In the genomic region with DNA sequence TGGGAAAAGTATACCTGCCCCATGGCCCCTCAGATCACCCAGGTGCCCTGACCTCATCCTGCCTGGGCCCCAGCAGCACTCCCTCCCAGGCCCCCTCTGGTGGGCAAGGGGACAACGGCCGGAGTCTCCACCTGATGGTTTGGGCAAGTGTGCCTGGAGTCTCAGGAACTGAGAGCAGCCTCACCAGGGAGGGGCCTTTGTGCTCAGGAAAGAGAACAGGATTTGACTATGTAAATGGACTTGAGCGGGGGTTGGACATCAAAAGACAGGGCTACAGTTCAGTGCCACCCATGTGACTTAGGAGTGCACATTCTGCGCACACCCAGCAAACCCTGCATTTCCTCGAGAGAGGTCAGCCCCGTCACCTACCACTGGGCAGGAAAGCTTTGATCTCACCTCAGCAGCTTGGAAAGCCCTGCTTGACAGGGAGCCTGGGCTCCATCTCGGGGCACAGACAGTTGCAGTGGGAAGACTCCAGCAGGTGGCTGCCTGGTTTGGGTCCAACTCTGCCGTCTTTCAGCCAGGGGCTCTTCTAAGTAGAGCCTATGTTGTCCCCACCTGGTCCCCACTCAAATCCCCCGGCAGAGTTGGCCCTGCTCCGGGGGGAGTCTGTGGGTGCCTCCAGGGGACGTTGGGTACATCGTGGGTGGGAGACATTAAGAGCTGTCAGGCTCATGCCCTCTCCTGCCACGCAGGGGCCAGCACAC, we compare ENCODE assay signal across 1 cellular context.
TF ChIP-seq lines count a peak whose summit lies in the region.

No MANE protein-coding gene starts in this region.

TF ChIP-seq in HepG2, 621 proteins besides CTCF, POLR2A, EP300 and RAD21 (continued from another document and continues in another):
- TF ChIP-seq ZNF496 (CRISPR knock-in tag; IDR thresholded peaks at IDR 0.05; ENCODE audit: insufficient replicate concordance): no peak
- peak; percentile 69; the same call in 1 of the 2 replicates for TF ChIP-seq IRX3 (CRISPR knock-in tag; IDR thresholded peaks at IDR 0.05; ENCODE audit: borderline replicate concordance, low read depth)
- TF ChIP-seq ZNF614 (CRISPR knock-in tag; IDR thresholded peaks at IDR 0.05; ENCODE audit: borderline replicate concordance): peak; percentile 91
- TF ChIP-seq ZNF510 (CRISPR knock-in tag; IDR thresholded peaks at IDR 0.05; ENCODE audit: low read depth): no peak
- TF ChIP-seq KMT2A (CRISPR knock-in tag; IDR thresholded peaks at IDR 0.05): peak; percentile 54; the same call in 1 of the 2 replicates
- no peak for TF ChIP-seq GATA4 (IDR thresholded peaks at IDR 0.05; ENCODE audit: borderline replicate concordance, low read depth)
- peak; percentile 78 for TF ChIP-seq ZNF556 (CRISPR knock-in tag; IDR thresholded peaks at IDR 0.05; ENCODE audit: borderline replicate concordance)
- TF ChIP-seq, protein P1, sequence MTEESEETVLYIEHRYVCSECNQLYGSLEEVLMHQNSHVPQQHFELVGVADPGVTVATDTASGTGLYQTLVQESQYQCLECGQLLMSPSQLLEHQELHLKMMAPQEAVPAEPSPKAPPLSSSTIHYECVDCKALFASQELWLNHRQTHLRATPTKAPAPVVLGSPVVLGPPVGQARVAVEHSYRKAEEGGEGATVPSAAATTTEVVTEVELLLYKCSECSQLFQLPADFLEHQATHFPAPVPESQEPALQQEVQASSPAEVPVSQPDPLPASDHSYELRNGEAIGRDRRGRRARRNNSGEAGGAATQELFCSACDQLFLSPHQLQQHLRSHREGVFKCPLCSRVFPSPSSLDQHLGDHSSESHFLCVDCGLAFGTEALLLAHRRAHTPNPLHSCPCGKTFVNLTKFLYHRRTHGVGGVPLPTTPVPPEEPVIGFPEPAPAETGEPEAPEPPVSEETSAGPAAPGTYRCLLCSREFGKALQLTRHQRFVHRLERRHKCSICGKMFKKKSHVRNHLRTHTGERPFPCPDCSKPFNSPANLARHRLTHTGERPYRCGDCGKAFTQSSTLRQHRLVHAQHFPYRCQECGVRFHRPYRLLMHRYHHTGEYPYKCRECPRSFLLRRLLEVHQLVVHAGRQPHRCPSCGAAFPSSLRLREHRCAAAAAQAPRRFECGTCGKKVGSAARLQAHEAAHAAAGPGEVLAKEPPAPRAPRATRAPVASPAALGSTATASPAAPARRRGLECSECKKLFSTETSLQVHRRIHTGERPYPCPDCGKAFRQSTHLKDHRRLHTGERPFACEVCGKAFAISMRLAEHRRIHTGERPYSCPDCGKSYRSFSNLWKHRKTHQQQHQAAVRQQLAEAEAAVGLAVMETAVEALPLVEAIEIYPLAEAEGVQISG (CRISPR knock-in tag; IDR thresholded peaks at IDR 0.05): peak; percentile 56; the same call in 1 of the 2 replicates
- TF ChIP-seq ZNF160 (CRISPR knock-in tag; IDR thresholded peaks at IDR 0.05): no peak
- TF ChIP-seq RBAK (CRISPR knock-in tag; IDR thresholded peaks at IDR 0.05): peak; percentile 8; the same call in 1 of the 2 replicates
- TF ChIP-seq PITX1 (CRISPR knock-in tag; IDR thresholded peaks at IDR 0.05): peak; percentile 92
- TF ChIP-seq, protein P2, sequence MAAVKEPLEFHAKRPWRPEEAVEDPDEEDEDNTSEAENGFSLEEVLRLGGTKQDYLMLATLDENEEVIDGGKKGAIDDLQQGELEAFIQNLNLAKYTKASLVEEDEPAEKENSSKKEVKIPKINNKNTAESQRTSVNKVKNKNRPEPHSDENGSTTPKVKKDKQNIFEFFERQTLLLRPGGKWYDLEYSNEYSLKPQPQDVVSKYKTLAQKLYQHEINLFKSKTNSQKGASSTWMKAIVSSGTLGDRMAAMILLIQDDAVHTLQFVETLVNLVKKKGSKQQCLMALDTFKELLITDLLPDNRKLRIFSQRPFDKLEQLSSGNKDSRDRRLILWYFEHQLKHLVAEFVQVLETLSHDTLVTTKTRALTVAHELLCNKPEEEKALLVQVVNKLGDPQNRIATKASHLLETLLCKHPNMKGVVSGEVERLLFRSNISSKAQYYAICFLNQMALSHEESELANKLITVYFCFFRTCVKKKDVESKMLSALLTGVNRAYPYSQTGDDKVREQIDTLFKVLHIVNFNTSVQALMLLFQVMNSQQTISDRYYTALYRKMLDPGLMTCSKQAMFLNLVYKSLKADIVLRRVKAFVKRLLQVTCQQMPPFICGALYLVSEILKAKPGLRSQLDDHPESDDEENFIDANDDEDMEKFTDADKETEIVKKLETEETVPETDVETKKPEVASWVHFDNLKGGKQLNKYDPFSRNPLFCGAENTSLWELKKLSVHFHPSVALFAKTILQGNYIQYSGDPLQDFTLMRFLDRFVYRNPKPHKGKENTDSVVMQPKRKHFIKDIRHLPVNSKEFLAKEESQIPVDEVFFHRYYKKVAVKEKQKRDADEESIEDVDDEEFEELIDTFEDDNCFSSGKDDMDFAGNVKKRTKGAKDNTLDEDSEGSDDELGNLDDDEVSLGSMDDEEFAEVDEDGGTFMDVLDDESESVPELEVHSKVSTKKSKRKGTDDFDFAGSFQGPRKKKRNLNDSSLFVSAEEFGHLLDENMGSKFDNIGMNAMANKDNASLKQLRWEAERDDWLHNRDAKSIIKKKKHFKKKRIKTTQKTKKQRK (IDR thresholded peaks at IDR 0.05; ENCODE audit: low read length): no peak
- TF ChIP-seq, protein P3, sequence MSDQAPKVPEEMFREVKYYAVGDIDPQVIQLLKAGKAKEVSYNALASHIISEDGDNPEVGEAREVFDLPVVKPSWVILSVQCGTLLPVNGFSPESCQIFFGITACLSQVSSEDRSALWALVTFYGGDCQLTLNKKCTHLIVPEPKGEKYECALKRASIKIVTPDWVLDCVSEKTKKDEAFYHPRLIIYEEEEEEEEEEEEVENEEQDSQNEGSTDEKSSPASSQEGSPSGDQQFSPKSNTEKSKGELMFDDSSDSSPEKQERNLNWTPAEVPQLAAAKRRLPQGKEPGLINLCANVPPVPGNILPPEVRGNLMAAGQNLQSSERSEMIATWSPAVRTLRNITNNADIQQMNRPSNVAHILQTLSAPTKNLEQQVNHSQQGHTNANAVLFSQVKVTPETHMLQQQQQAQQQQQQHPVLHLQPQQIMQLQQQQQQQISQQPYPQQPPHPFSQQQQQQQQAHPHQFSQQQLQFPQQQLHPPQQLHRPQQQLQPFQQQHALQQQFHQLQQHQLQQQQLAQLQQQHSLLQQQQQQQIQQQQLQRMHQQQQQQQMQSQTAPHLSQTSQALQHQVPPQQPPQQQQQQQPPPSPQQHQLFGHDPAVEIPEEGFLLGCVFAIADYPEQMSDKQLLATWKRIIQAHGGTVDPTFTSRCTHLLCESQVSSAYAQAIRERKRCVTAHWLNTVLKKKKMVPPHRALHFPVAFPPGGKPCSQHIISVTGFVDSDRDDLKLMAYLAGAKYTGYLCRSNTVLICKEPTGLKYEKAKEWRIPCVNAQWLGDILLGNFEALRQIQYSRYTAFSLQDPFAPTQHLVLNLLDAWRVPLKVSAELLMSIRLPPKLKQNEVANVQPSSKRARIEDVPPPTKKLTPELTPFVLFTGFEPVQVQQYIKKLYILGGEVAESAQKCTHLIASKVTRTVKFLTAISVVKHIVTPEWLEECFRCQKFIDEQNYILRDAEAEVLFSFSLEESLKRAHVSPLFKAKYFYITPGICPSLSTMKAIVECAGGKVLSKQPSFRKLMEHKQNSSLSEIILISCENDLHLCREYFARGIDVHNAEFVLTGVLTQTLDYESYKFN (CRISPR knock-in tag; conservative IDR thresholded peaks at IDR 0.05): peak; percentile 93
- TF ChIP-seq MEIS1 (CRISPR knock-in tag; IDR thresholded peaks at IDR 0.05; ENCODE audit: borderline replicate concordance): peak; percentile 85; the same call in 1 of the 2 replicates
- TF ChIP-seq NBN (conservative IDR thresholded peaks at IDR 0.05): no peak
- TF ChIP-seq, protein P4, sequence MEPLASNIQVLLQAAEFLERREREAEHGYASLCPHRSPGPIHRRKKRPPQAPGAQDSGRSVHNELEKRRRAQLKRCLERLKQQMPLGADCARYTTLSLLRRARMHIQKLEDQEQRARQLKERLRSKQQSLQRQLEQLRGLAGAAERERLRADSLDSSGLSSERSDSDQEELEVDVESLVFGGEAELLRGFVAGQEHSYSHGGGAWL (CRISPR knock-in tag; IDR thresholded peaks at IDR 0.05): no peak
- no peak for TF ChIP-seq TMF1 (CRISPR knock-in tag; IDR thresholded peaks at IDR 0.05; ENCODE audit: low read depth)
- TF ChIP-seq HDAC1 (CRISPR knock-in tag; IDR thresholded peaks at IDR 0.05): peak; percentile 94
- no peak for TF ChIP-seq YY1 (IDR thresholded peaks at IDR 0.05; ENCODE audit: insufficient read depth, insufficient replicate concordance, low read depth, low read length)
- peak; percentile 35; the same call in 1 of the 2 replicates for TF ChIP-seq CHD2 (IDR thresholded peaks at IDR 0.05; ENCODE audit: low read depth, low read length)
- no peak for TF ChIP-seq ATRX (CRISPR knock-in tag; IDR thresholded peaks at IDR 0.05; ENCODE audit: borderline replicate concordance)
- TF ChIP-seq SMARCE1 (IDR thresholded peaks at IDR 0.05; ENCODE audit: borderline replicate concordance): no peak
- TF ChIP-seq, protein P5, sequence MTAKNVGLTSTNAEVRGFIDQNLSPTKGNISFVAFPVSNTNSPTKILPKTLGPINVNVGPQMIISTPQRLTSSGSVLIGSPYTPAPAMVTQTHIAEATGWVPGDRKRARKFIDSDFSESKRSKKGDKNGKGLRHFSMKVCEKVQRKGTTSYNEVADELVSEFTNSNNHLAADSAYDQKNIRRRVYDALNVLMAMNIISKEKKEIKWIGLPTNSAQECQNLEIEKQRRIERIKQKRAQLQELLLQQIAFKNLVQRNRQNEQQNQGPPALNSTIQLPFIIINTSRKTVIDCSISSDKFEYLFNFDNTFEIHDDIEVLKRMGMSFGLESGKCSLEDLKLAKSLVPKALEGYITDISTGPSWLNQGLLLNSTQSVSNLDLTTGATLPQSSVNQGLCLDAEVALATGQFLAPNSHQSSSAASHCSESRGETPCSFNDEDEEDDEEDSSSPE (CRISPR knock-in tag; IDR thresholded peaks at IDR 0.05): peak; percentile 67; the same call in 1 of the 2 replicates
- 0 out of 2 replicates have a peak, but pooled peaks have one; percentile 50 for TF ChIP-seq SMYD3 (CRISPR knock-in tag; IDR thresholded peaks at IDR 0.05)
- TF ChIP-seq SMC3 (IDR thresholded peaks at IDR 0.05; ENCODE audit: low read length): peak; percentile 46
- TF ChIP-seq RARA (CRISPR knock-in tag; IDR thresholded peaks at IDR 0.05): peak; percentile 99
- TF ChIP-seq, protein P6, sequence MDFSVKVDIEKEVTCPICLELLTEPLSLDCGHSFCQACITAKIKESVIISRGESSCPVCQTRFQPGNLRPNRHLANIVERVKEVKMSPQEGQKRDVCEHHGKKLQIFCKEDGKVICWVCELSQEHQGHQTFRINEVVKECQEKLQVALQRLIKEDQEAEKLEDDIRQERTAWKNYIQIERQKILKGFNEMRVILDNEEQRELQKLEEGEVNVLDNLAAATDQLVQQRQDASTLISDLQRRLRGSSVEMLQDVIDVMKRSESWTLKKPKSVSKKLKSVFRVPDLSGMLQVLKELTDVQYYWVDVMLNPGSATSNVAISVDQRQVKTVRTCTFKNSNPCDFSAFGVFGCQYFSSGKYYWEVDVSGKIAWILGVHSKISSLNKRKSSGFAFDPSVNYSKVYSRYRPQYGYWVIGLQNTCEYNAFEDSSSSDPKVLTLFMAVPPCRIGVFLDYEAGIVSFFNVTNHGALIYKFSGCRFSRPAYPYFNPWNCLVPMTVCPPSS (IDR thresholded peaks at IDR 0.05): no peak
- TF ChIP-seq ZNF430 (CRISPR knock-in tag; IDR thresholded peaks at IDR 0.05): peak; percentile 38; the same call in 1 of the 2 replicates
- TF ChIP-seq, protein P7, sequence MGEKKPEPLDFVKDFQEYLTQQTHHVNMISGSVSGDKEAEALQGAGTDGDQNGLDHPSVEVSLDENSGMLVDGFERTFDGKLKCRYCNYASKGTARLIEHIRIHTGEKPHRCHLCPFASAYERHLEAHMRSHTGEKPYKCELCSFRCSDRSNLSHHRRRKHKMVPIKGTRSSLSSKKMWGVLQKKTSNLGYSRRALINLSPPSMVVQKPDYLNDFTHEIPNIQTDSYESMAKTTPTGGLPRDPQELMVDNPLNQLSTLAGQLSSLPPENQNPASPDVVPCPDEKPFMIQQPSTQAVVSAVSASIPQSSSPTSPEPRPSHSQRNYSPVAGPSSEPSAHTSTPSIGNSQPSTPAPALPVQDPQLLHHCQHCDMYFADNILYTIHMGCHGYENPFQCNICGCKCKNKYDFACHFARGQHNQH (CRISPR knock-in tag; IDR thresholded peaks at IDR 0.05): peak; percentile 94; the same call in 1 of the 2 replicates
- TF ChIP-seq ZNF333 (CRISPR knock-in tag; IDR thresholded peaks at IDR 0.05; ENCODE audit: borderline replicate concordance): no peak; the same call in 1 of the 2 replicates
- no peak for TF ChIP-seq SP2 (CRISPR knock-in tag; IDR thresholded peaks at IDR 0.05)
- no peak for TF ChIP-seq GPN1 (CRISPR knock-in tag; IDR thresholded peaks at IDR 0.05; ENCODE audit: borderline replicate concordance)
- TF ChIP-seq, protein P8, sequence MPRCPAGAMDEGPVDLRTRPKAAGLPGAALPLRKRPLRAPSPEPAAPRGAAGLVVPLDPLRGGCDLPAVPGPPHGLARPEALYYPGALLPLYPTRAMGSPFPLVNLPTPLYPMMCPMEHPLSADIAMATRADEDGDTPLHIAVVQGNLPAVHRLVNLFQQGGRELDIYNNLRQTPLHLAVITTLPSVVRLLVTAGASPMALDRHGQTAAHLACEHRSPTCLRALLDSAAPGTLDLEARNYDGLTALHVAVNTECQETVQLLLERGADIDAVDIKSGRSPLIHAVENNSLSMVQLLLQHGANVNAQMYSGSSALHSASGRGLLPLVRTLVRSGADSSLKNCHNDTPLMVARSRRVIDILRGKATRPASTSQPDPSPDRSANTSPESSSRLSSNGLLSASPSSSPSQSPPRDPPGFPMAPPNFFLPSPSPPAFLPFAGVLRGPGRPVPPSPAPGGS (CRISPR knock-in tag; IDR thresholded peaks at IDR 0.05): peak; percentile 85; the same call in 1 of the 2 replicates
- TF ChIP-seq ZNF331 (CRISPR knock-in tag; IDR thresholded peaks at IDR 0.05): peak; percentile 94
- TF ChIP-seq HMG20A (CRISPR knock-in tag; IDR thresholded peaks at IDR 0.05; ENCODE audit: borderline replicate concordance): peak; percentile 96
- TF ChIP-seq, protein P9, sequence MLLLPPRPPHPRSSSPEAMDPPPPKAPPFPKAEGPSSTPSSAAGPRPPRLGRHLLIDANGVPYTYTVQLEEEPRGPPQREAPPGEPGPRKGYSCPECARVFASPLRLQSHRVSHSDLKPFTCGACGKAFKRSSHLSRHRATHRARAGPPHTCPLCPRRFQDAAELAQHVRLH (CRISPR knock-in tag; IDR thresholded peaks at IDR 0.05; ENCODE audit: borderline replicate concordance, low read depth): 0 out of 2 replicates have a peak, but pooled peaks have one; percentile 74
- TF ChIP-seq ZNF598 (CRISPR knock-in tag; IDR thresholded peaks at IDR 0.05; ENCODE audit: borderline replicate concordance): peak; percentile 86; the same call in 1 of the 2 replicates
- peak; percentile 96; the same call in 1 of the 2 replicates for TF ChIP-seq TARDBP (CRISPR knock-in tag; IDR thresholded peaks at IDR 0.05)
- TF ChIP-seq TAF1 (CRISPR knock-in tag; IDR thresholded peaks at IDR 0.05): peak; percentile 50; the same call in 1 of the 2 replicates
- TF ChIP-seq, protein P10, sequence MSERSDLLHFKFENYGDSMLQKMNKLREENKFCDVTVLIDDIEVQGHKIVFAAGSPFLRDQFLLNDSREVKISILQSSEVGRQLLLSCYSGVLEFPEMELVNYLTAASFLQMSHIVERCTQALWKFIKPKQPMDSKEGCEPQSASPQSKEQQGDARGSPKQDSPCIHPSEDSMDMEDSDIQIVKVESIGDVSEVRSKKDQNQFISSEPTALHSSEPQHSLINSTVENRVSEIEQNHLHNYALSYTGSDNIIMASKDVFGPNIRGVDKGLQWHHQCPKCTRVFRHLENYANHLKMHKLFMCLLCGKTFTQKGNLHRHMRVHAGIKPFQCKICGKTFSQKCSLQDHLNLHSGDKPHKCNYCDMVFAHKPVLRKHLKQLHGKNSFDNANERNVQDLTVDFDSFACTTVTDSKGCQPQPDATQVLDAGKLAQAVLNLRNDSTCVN (CRISPR knock-in tag; IDR thresholded peaks at IDR 0.05; ENCODE audit: borderline replicate concordance): no peak; the same call in 1 of the 2 replicates
- 0 out of 2 replicates have a peak, but pooled peaks have one; percentile 13 for TF ChIP-seq ZNF24 (IDR thresholded peaks at IDR 0.05)
- TF ChIP-seq SOX13 (IDR thresholded peaks at IDR 0.05): peak; percentile 17; the same call in 1 of the 2 replicates
- peak in 1 of 2 experiments; percentile 87; a peak in 2 of 4 replicates for TF ChIP-seq SOX13 (CRISPR knock-in tag; conservative IDR thresholded peaks at IDR 0.05 in 1 of 2, IDR thresholded peaks at IDR 0.05 in 1 of 2)
